ENCODE assay signal across 1 cellular context in the genomic region with DNA sequence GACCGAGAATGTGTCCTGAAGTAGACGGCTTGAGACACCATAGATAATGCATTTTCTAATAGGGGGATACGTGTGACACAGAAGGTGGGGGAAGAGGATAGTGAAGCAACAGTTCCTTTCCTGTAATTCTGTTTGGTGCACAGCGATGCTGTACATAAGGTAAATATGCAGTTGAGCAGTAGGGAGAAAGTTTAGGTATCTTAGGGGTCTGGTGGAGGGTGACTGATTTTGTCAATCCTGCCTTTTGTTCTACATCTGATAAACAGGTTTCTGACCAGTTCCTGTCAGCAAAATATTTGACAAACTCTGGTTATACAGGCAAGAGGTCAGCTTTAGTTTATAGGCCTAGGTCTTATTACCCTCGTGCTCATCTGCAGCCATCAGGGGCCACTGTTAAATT.
TF ChIP-seq lines count a peak whose summit lies in the region.

No MANE protein-coding gene starts in this region.

TF ChIP-seq in HepG2, 621 proteins besides CTCF, POLR2A, EP300 and RAD21 (continues in another document):
- TF ChIP-seq, protein P1, sequence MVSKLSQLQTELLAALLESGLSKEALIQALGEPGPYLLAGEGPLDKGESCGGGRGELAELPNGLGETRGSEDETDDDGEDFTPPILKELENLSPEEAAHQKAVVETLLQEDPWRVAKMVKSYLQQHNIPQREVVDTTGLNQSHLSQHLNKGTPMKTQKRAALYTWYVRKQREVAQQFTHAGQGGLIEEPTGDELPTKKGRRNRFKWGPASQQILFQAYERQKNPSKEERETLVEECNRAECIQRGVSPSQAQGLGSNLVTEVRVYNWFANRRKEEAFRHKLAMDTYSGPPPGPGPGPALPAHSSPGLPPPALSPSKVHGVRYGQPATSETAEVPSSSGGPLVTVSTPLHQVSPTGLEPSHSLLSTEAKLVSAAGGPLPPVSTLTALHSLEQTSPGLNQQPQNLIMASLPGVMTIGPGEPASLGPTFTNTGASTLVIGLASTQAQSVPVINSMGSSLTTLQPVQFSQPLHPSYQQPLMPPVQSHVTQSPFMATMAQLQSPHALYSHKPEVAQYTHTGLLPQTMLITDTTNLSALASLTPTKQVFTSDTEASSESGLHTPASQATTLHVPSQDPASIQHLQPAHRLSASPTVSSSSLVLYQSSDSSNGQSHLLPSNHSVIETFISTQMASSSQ (IDR thresholded peaks at IDR 0.05; ENCODE audit: low read depth), result no peak
- TF ChIP-seq, protein P1 (CRISPR knock-in tag; IDR thresholded peaks at IDR 0.05; ENCODE audit: borderline replicate concordance), result no peak
- no peak for TF ChIP-seq ZNF432 (CRISPR knock-in tag; IDR thresholded peaks at IDR 0.05; ENCODE audit: borderline replicate concordance)
- no peak for TF ChIP-seq ZNF878 (CRISPR knock-in tag; IDR thresholded peaks at IDR 0.05)
- no peak for TF ChIP-seq FOXA1 (IDR thresholded peaks at IDR 0.05)
- peak; percentile 60 for TF ChIP-seq FOXA1 (CRISPR knock-in tag; IDR thresholded peaks at IDR 0.05)
- TF ChIP-seq POLR2AphosphoS5 (IDR thresholded peaks at IDR 0.05; ENCODE audit: low read depth, low read length), result no peak
- no peak for TF ChIP-seq GTF2F1 (IDR thresholded peaks at IDR 0.05; ENCODE audit: low read length)
- no peak for TF ChIP-seq ZBTB49 (CRISPR knock-in tag; IDR thresholded peaks at IDR 0.05; ENCODE audit: borderline replicate concordance)
- TF ChIP-seq TBP (CRISPR knock-in tag; IDR thresholded peaks at IDR 0.05), result no peak
- TF ChIP-seq, protein P2, sequence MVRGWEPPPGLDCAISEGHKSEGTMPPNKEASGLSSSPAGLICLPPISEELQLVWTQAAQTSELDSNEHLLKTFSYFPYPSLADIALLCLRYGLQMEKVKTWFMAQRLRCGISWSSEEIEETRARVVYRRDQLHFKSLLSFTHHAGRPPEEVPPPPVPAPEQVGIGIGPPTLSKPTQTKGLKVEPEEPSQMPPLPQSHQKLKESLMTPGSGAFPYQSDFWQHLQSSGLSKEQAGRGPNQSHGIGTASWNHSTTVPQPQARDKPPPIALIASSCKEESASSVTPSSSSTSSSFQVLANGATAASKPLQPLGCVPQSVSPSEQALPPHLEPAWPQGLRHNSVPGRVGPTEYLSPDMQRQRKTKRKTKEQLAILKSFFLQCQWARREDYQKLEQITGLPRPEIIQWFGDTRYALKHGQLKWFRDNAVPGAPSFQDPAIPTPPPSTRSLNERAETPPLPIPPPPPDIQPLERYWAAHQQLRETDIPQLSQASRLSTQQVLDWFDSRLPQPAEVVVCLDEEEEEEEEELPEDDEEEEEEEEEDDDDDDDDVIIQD (CRISPR knock-in tag; IDR thresholded peaks at IDR 0.05; ENCODE audit: low read depth), result no peak
- TF ChIP-seq ELF4 (CRISPR knock-in tag; IDR thresholded peaks at IDR 0.05; ENCODE audit: borderline replicate concordance), result no peak
- TF ChIP-seq PRDM4 (CRISPR knock-in tag; IDR thresholded peaks at IDR 0.05; ENCODE audit: borderline replicate concordance), result no peak
- no peak for TF ChIP-seq ZNF143 (CRISPR knock-in tag; IDR thresholded peaks at IDR 0.05)
- TF ChIP-seq ZNF430 (CRISPR knock-in tag; IDR thresholded peaks at IDR 0.05), result no peak
- TF ChIP-seq ONECUT2 (CRISPR knock-in tag; IDR thresholded peaks at IDR 0.05), result no peak
- TF ChIP-seq PAXIP1 (CRISPR knock-in tag; conservative IDR thresholded peaks at IDR 0.05), result peak; percentile 40
- peak; percentile 54 for TF ChIP-seq HDAC2 (CRISPR knock-in tag; IDR thresholded peaks at IDR 0.05)
- TF ChIP-seq CENPBD1 (CRISPR knock-in tag; IDR thresholded peaks at IDR 0.05; ENCODE audit: borderline replicate concordance, low read depth), result no peak
- TF ChIP-seq CEBPZ (IDR thresholded peaks at IDR 0.05; ENCODE audit: low read length), result no peak
- TF ChIP-seq PPARG (CRISPR knock-in tag; conservative IDR thresholded peaks at IDR 0.05), result peak; percentile 92
- no peak for TF ChIP-seq ZBTB3 (CRISPR knock-in tag; IDR thresholded peaks at IDR 0.05; ENCODE audit: borderline replicate concordance, low read depth)
- 0 out of 2 replicates have a peak, but pooled peaks have one; percentile 25 for TF ChIP-seq SAP130 (CRISPR knock-in tag; IDR thresholded peaks at IDR 0.05; ENCODE audit: low read depth)
- peak; percentile 39; the same call in 1 of the 2 replicates for TF ChIP-seq ARID5B (CRISPR knock-in tag; IDR thresholded peaks at IDR 0.05)
